Comparison of ENCODE assay signal across 21 cellular contexts in genomic region chr5:177179431-177179830, GRCh38.
"Had no signal": no experiment of that assay in that cellular context is flagged by ENCODE, and none has a peak within 500 bp of the region (broad histone marks: within the 10 kb centered on the region; RNA-seq: fewer than 3 reads in every experiment).

No MANE protein-coding gene starts in this region.

- H3K4me3 ChIP-seq: esophagus muscularis mucosa, gastrocnemius medialis, heart right ventricle, left ventricle myocardium inferior, lung, psoas muscle, spleen, testis, transverse colon had no signal

- H3K9ac ChIP-seq: parathyroid adenoma had no signal

- H3K9me3 ChIP-seq: esophagus muscularis mucosa, gastrocnemius medialis, heart right ventricle, left ventricle myocardium inferior, psoas muscle, spleen, testis, transverse colon had no signal

- H3K27ac Mint-ChIP-seq: dendritic cell treated with granulocyte-macrophage colony-stimulating factor and Interleukin-4, amounts not matched to agents 40 ng/mL and 50 ng/mL, for 4 days had no signal

- H2AFZ ChIP-seq: parathyroid adenoma had no signal

- H3K27me3 Mint-ChIP-seq: dendritic cell treated with granulocyte-macrophage colony-stimulating factor and Interleukin-4, amounts not matched to agents 40 ng/mL and 50 ng/mL, for 4 days; effector memory CD8-positive, alpha-beta T cell; stimulated activated naive B cell treated with anti-CD40 and anti-IgM and Interleukin-4, amounts not matched to agents 10 μg/mL and 1 μg/mL and 100 μg/mL, for 72 hours; stimulated activated naive CD8-positive, alpha-beta T cell treated with anti-CD3 and anti-CD28 coated beads, Interleukin-15, amount 100 ng/mL, for 72 hours had no signal

- H3K36me3 Mint-ChIP-seq: natural killer cell had no signal

- H3K27ac ChIP-seq: epithelial cell of prostate, esophagus muscularis mucosa, gastrocnemius medialis, heart right ventricle, left ventricle myocardium inferior, parathyroid adenoma, psoas muscle, spleen, testis, transverse colon had no signal

- DNase-seq: effector memory CD8-positive, alpha-beta T cell; gastrocnemius medialis; heart right ventricle; left ventricle myocardium inferior; natural killer cell; psoas muscle; retina; spleen; stimulated activated CD4-positive, alpha-beta T cell treated with anti-CD3 and anti-CD28 coated beads, Interleukin-15, amount 100 ng/mL, for 24 hours; stimulated activated CD4-positive, alpha-beta T cell treated with anti-CD3 and anti-CD28 coated beads, Interleukin-1b, Interleukin-23, amount 100 ng/mL, for 48 hours; stimulated activated CD4-positive, alpha-beta T cell treated with anti-CD3 and anti-CD28 coated beads, Interleukin-4, amount 100 ng/mL, for 24 hours; stimulated activated naive B cell treated with anti-CD40 and anti-IgM and Interleukin-4, amounts not matched to agents 10 μg/mL and 1 μg/mL and 100 μg/mL, for 72 hours; stimulated activated naive CD8-positive, alpha-beta T cell treated with anti-CD3 and anti-CD28 coated beads, Interleukin-15, amount 100 ng/mL, for 72 hours; testis; transverse colon had no signal

- H3K36me3 ChIP-seq: gastrocnemius medialis, left ventricle myocardium inferior, transverse colon had no signal

- H3K27me3 ChIP-seq: esophagus muscularis mucosa, gastrocnemius medialis, heart right ventricle, spleen, testis, transverse colon had no signal

- H3K9me3 Mint-ChIP-seq: dendritic cell treated with granulocyte-macrophage colony-stimulating factor and Interleukin-4, amounts not matched to agents 40 ng/mL and 50 ng/mL, for 4 days; effector memory CD8-positive, alpha-beta T cell; natural killer cell; stimulated activated naive B cell treated with anti-CD40 and anti-IgM and Interleukin-4, amounts not matched to agents 10 μg/mL and 1 μg/mL and 100 μg/mL, for 72 hours; stimulated activated naive CD8-positive, alpha-beta T cell treated with anti-CD3 and anti-CD28 coated beads, Interleukin-15, amount 100 ng/mL, for 72 hours had no signal

- H3K4me3 Mint-ChIP-seq: dendritic cell treated with granulocyte-macrophage colony-stimulating factor and Interleukin-4, amounts not matched to agents 40 ng/mL and 50 ng/mL, for 4 days; effector memory CD8-positive, alpha-beta T cell; natural killer cell; stimulated activated naive B cell treated with anti-CD40 and anti-IgM and Interleukin-4, amounts not matched to agents 10 μg/mL and 1 μg/mL and 100 μg/mL, for 72 hours; stimulated activated naive CD8-positive, alpha-beta T cell treated with anti-CD3 and anti-CD28 coated beads, Interleukin-15, amount 100 ng/mL, for 72 hours had no signal

- ATAC-seq: effector memory CD8-positive, alpha-beta T cell; gastrocnemius medialis; heart right ventricle; natural killer cell; psoas muscle; sciatic nerve; stimulated activated naive B cell treated with anti-CD40 and anti-IgM and Interleukin-4, amounts not matched to agents 10 μg/mL and 1 μg/mL and 100 μg/mL, for 72 hours; stimulated activated naive CD8-positive, alpha-beta T cell treated with anti-CD3 and anti-CD28 coated beads, Interleukin-15, amount 100 ng/mL, for 72 hours had no signal
